ENCODE assay signal across 8 cellular contexts in genomic region chr1:46613661-46614603, GRCh38. TPM values are rescaled to one million over a fixed set of nuclear protein-coding genes. Genes with fewer than 3 reads are reported as not detected.
DNase-seq lines count a peak whose midpoint lies in the region; ATAC-seq and TF ChIP-seq lines count a peak whose summit lies in the region.

No MANE protein-coding gene starts in this region.

- in situ Hi-C loops in astrocyte of the spinal cord (cut with HindIII; ENCODE audit: low sequenced_read_pairs) (no loop called here), gastrocnemius medialis (cut with MboI; ENCODE audit: low sequenced_read_pairs in 4 of 4) (loop anchor here in 1 of 4 donors (10.0 kb wide), 1 partner anchor 101 kb away; the partner anchor contains the start of gene EFCAB14)

- H3K4me3 ChIP-seq in PC-3 (ENCODE audit: low read length), result no peak overlapping the region
- H3K4me3 ChIP-seq in astrocyte of the spinal cord (ENCODE audit: low read depth, low read length), result no peak overlapping the region
- peak overlapping the region; percentile 32 to 49 (median 38) for H3K4me3 ChIP-seq in gastrocnemius medialis

- H3K79me2 ChIP-seq in PC-3 (ENCODE audit: low read length), result peaks cover 33% of the 10 kb centered on the region

- CTCF ChIA-PET in PC-3 (lab: Charles Lee), result no interaction called here

- H3K9ac ChIP-seq in PC-3 (ENCODE audit: low read length), result no peak overlapping the region

- H3K9me3 ChIP-seq in PC-3 (ENCODE audit: low read length) (no peaks in the 10 kb centered on the region), gastrocnemius medialis (no peaks in the 10 kb centered on the region)

- H3K36me3 ChIP-seq in PC-3 (ENCODE audit: low read depth, low read length), result peaks cover 14% of the 10 kb centered on the region; the same call in 1 of the 2 replicates
- peaks cover 0 to 23% of the 10 kb centered on the region in 2 donors for H3K36me3 ChIP-seq in gastrocnemius medialis

- peak; percentile 62 to 70 for TF ChIP-seq POLR2A in gastrocnemius medialis (IDR thresholded peaks at IDR 0.05)

- peak; percentile 38 for ATAC-seq in HG02884 (IDR thresholded peaks at IDR 0.05; ENCODE audit: unreplicated experiment)
- peak; percentile 6 for ATAC-seq in PC-3
- ATAC-seq in gastrocnemius medialis, result peak; percentile 65 to 75
- no peak for ATAC-seq in GM18517 (IDR thresholded peaks at IDR 0.05; ENCODE audit: unreplicated experiment)

- H3K4me1 ChIP-seq in PC-3 (ENCODE audit: insufficient read depth, low read length) (peaks cover 58% of the 10 kb centered on the region), gastrocnemius medialis (peaks cover 53 to 58% of the 10 kb centered on the region in 2 donors)

- intact Hi-C loops in PC-3 (cut with micrococcal nuclease), result no loop called here
- intact Hi-C loops in gastrocnemius medialis (cut with DNase I; ENCODE audit: low total_unique reads), result loop anchor here (2.0 kb wide), 1 partner anchor 105 kb away; the partner anchor contains the start of gene EFCAB14

- TF ChIP-seq CTCF in GM10266 (IDR thresholded peaks at IDR 0.05; ENCODE audit: control insufficient read depth, insufficient read depth, low read depth, missing control alignments), result no peak
- TF ChIP-seq CTCF in PC-3 (conservative IDR thresholded peaks at IDR 0.05; ENCODE audit: low read depth, low read length), result no peak
- no peak for TF ChIP-seq CTCF in astrocyte of the spinal cord (IDR thresholded peaks at IDR 0.05; ENCODE audit: low read depth, low read length)
- no peak for TF ChIP-seq CTCF in gastrocnemius medialis (IDR thresholded peaks at IDR 0.05 in 4 of 5, conservative IDR thresholded peaks at IDR 0.05 in 1 of 5)

- H2AFZ ChIP-seq in PC-3 (ENCODE audit: low read length), result no peak overlapping the region

- 0 out of 2 replicates have a peak overlapping the region, but pooled peaks have one; percentile 87 for H3K4me2 ChIP-seq in PC-3 (ENCODE audit: low read length)

- H3K27ac ChIP-seq in PC-3 (ENCODE audit: low read length), result no peak overlapping the region
- peak overlapping the region; percentile 95 to 98 (median 96) for H3K27ac ChIP-seq in gastrocnemius medialis

- DNase-seq in GM10266 (ENCODE audit: extremely low spot score) (peak; percentile 80), PC-3 (peak; percentile 39), astrocyte of the spinal cord (ENCODE audit: low read depth, low spot score) (peak; percentile 62), hepatic stellate cell (ENCODE audit: low spot score) (peak; percentile 81), gastrocnemius medialis (peak; percentile 94 to 96), NK-92 (lab: John Stamatoyannopoulos, UW; ENCODE audit: unreplicated experiment) (no peak)

- POLR2A ChIA-PET in PC-3 (lab: Charles Lee; ENCODE audit: unreplicated experiment), result no interaction called here

- no peaks in the 10 kb centered on the region for H3F3A ChIP-seq in PC-3 (ENCODE audit: low read length, unreplicated experiment)

- no peaks in the 10 kb centered on the region for H3K27me3 ChIP-seq in PC-3 (ENCODE audit: low read length)
- H3K27me3 ChIP-seq in gastrocnemius medialis, result no peaks in the 10 kb centered on the region

- no TSS peak for BruUV-seq in PC-3 (replicated peaks; lab: Mats Ljungman, UMichigan)

- no peaks in the 10 kb centered on the region for H4K20me1 ChIP-seq in PC-3 (ENCODE audit: low read length)

- no peaks in the 10 kb centered on the region for H3K9me2 ChIP-seq in PC-3 (replicated peaks; ENCODE audit: low read length)

RNA-seq across cellular contexts. Expression of gene MOB3C, which starts 2.7 kb away (rescaled TPM):
- total RNA-seq in PC-3 (2014; rRNA removed), result 10.4 and 13.2 TPM in 2 replicates
- 10 to 100 TPM; 11.3 to 26.5 (median 23.3) TPM for total RNA-seq in gastrocnemius medialis

RNA-seq across cellular contexts. Expression of gene MKNK1, which starts 9.9 kb away (rescaled TPM):
- 36.1 and 36.8 TPM in 2 replicates for total RNA-seq in PC-3 (2014; rRNA removed)
- 10 to 100 TPM; 23.7 to 63.5 (median 43.4) TPM for total RNA-seq in gastrocnemius medialis

RNA-seq across cellular contexts. Expression of gene ATPAF1, which starts 54.2 kb away (rescaled TPM):
- 68.3 and 83.7 TPM in 2 replicates for total RNA-seq in PC-3 (2014; rRNA removed)
- total RNA-seq in gastrocnemius medialis, result 100 to 1,000 TPM in 3 of 4 donors, 10 to 100 TPM in 1; 76.6 to 173 (median 135) TPM

RNA-seq across cellular contexts. Expression of gene TEX38, which starts 57.7 kb away (rescaled TPM):
- not detected in 2 replicates for total RNA-seq in PC-3 (2014; rRNA removed)
- not detected for total RNA-seq in gastrocnemius medialis

Comparison
In these comparisons a context has a peak if more than half of its experiments do, and no peak if none do; other contexts are left out.
1. H3K4me3 ChIP-seq: peak in gastrocnemius medialis (4 of 4); none in PC-3 (single experiment) and astrocyte of the spinal cord (single experiment).